29 cellular contexts compared by ENCODE assay signal in genomic region chr13:73993661-73994060, GRCh38.
DNase-seq lines count a peak whose midpoint lies in the region; ATAC-seq and TF ChIP-seq lines count a peak whose summit lies in the region.
"Had no signal": no experiment of that assay in that cellular context is flagged by ENCODE, and none has a peak within 500 bp of the region (broad histone marks: within the 10 kb centered on the region; RNA-seq: fewer than 3 reads in every experiment).

No MANE protein-coding gene starts in this region.

- peaks cover 97% of the 10 kb centered on the region for H3K79me2 ChIP-seq in osteoblast (ENCODE audit: insufficient read depth, low read length)

- TF ChIP-seq EP300 in stomach (IDR thresholded peaks at IDR 0.05) = no peak

- TF ChIP-seq POLR2A in stomach (IDR thresholded peaks at IDR 0.05) = no peak

- POLR2A ChIA-PET in naive thymus-derived CD4-positive, alpha-beta T cell (lab: Charles Lee) = interaction anchor here (0.6 to 1.2 kb wide), 2 partner anchors 154 to 271 kb away, joined by 3 to 4 read pairs; no protein-coding TSS in a partner anchor

- no peaks in the 10 kb centered on the region for H3K36me3 ChIP-seq in naive thymus-derived CD4-positive, alpha-beta T cell (ENCODE audit: control insufficient read depth in 2 of 3, insufficient read depth in 3 of 3, low read length in 3 of 3)
- H3K36me3 ChIP-seq in stomach (no peaks in the 10 kb centered on the region), osteoblast (ENCODE audit: insufficient read depth, low read length) (peaks cover 20% of the 10 kb centered on the region)
- H3K36me3 ChIP-seq: neutrophil, prostate gland, sigmoid colon had no signal

- H3K27ac ChIP-seq in naive thymus-derived CD4-positive, alpha-beta T cell (ENCODE audit: low read depth, low read length) = no peak overlapping the region
- H3K27ac ChIP-seq in coronary artery (no peak overlapping the region), stomach (no peak overlapping the region), osteoblast (ENCODE audit: low read depth, low read length) (no peak overlapping the region)
- H3K27ac ChIP-seq: 22Rv1, body of pancreas, dorsolateral prefrontal cortex, gastroesophageal sphincter, hepatocyte, neutrophil, prostate gland, sigmoid colon, testis had no signal

- CTCF ChIA-PET in naive thymus-derived CD4-positive, alpha-beta T cell (lab: Charles Lee) = no interaction called here

- H3K4me3 Mint-ChIP-seq in IgD-negative memory B cell = no peak overlapping the region
- H3K4me3 Mint-ChIP-seq in naive thymus-derived CD4-positive, alpha-beta T cell = no peak overlapping the region
- H3K4me3 Mint-ChIP-seq: CD14-positive monocyte; stimulated activated naive B cell treated with anti-CD40 and anti-IgM and Interleukin-4, amounts not matched to agents 10 μg/mL and 1 μg/mL and 100 μg/mL, for 72 hours had no signal

- intact Hi-C loops in naive thymus-derived CD4-positive, alpha-beta T cell (cut with micrococcal nuclease) = loop anchor here in 1 of 2 donors (2.0 kb wide), 1 partner anchor 13 kb away; no protein-coding TSS in a partner anchor
- intact Hi-C loops in stomach (cut with DNase I; ENCODE audit: low total_unique reads) = no loop called here

- H3K27me3 Mint-ChIP-seq in IgD-negative memory B cell = no peaks in the 10 kb centered on the region
- H3K27me3 Mint-ChIP-seq in naive thymus-derived CD4-positive, alpha-beta T cell = no peaks in the 10 kb centered on the region
- H3K27me3 Mint-ChIP-seq: stimulated activated naive B cell treated with anti-CD40 and anti-IgM and Interleukin-4, amounts not matched to agents 10 μg/mL and 1 μg/mL and 100 μg/mL, for 72 hours had no signal

- TF ChIP-seq CTCF in coronary artery (IDR thresholded peaks at IDR 0.05) = no peak
- TF ChIP-seq CTCF in stomach (IDR thresholded peaks at IDR 0.05) = no peak
- no peak for TF ChIP-seq CTCF in osteoblast (IDR thresholded peaks at IDR 0.05; ENCODE audit: extremely low read depth, low read depth, low read length)

- peaks cover 33 to 59% (median 55%) of the 10 kb centered on the region in 3 donors for H3K4me1 Mint-ChIP-seq in IgD-negative memory B cell
- peaks cover 14 to 88% (median 76%) of the 10 kb centered on the region in 7 donors for H3K4me1 Mint-ChIP-seq in naive thymus-derived CD4-positive, alpha-beta T cell
- H3K4me1 Mint-ChIP-seq: CD14-positive monocyte had no signal

- H4K20me1 ChIP-seq in osteoblast (ENCODE audit: insufficient read depth, low read length) = peaks cover 7% of the 10 kb centered on the region

- H3K4me3 ChIP-seq in naive thymus-derived CD4-positive, alpha-beta T cell (ENCODE audit: low read length) = no peak overlapping the region
- no peak overlapping the region for H3K4me3 ChIP-seq in coronary artery
- H3K4me3 ChIP-seq in stomach = no peak overlapping the region
- no peak overlapping the region for H3K4me3 ChIP-seq in osteoblast (ENCODE audit: insufficient read depth, low read length)
- H3K4me3 ChIP-seq: body of pancreas, dorsolateral prefrontal cortex, gastroesophageal sphincter, hepatocyte, K562, prostate gland, sigmoid colon, testis had no signal

- H3K27ac Mint-ChIP-seq in IgD-negative memory B cell = peak overlapping the region in 2 of 3 donors; percentile 0 to 2
- H3K27ac Mint-ChIP-seq in naive thymus-derived CD4-positive, alpha-beta T cell = peak overlapping the region in 5 of 9 donors; percentile 5 to 44 (median 19)
- H3K27ac Mint-ChIP-seq: CD14-positive monocyte; stimulated activated naive B cell treated with anti-CD40 and anti-IgM and Interleukin-4, amounts not matched to agents 10 μg/mL and 1 μg/mL and 100 μg/mL, for 72 hours had no signal

- H3K4me1 ChIP-seq in naive thymus-derived CD4-positive, alpha-beta T cell (ENCODE audit: control insufficient read depth in 2 of 2, insufficient read depth in 2 of 2, low read length in 2 of 2) = peaks cover 9 to 18% of the 10 kb centered on the region in 2 donors
- H3K4me1 ChIP-seq in stomach (peaks cover 0 to 16% (median 0%) of the 10 kb centered on the region in 4 donors), osteoblast (ENCODE audit: insufficient read depth, low read length) (no peaks in the 10 kb centered on the region)
- H3K4me1 ChIP-seq: body of pancreas, prostate gland, testis had no signal

- DNase-seq in NCI-H1092 treated with DMSO at 0.1 percent for 48 hours (lab: John Stamatoyannopoulos, UW) (peak; percentile 56), NCI-H1092 (lab: John Stamatoyannopoulos, UW) (no peak), NCI-H82 treated with DMSO at 0.1 percent for 48 hours (lab: John Stamatoyannopoulos, UW; ENCODE audit: unreplicated experiment) (peak; percentile 7), coronary artery (ENCODE audit: low spot score) (no peak), stomach (no peak), osteoblast (ENCODE audit: insufficient read length, low spot score, missing footprints) (no peak)
- DNase-seq in naive thymus-derived CD4-positive, alpha-beta T cell = no peak
- DNase-seq: activated CD4-positive, alpha-beta T cell treated with anti-CD3 and anti-CD28 coated beads for 4 hours; activated gamma-delta T cell; activated T-cell treated with anti-CD3 and anti-CD28 coated beads, Interleukin-2, amount 50 U/mL, for 1 hour; body of pancreas; dorsolateral prefrontal cortex; MM.1S; NCI-H1417 treated with DMSO at 0.1 percent for 48 hours; NCI-H774; OCI-M1; sigmoid colon; SK-N-SH; stimulated activated CD4-positive, alpha-beta T cell treated with anti-CD3 and anti-CD28 coated beads, Interleukin-4, amount 100 ng/mL, for 4 hours; stimulated activated naive B cell treated with anti-CD40 and anti-IgM and Interleukin-4, amounts not matched to agents 10 μg/mL and 1 μg/mL and 100 μg/mL, for 72 hours; testis had no signal

- no peaks in the 10 kb centered on the region for H3K9me3 ChIP-seq in naive thymus-derived CD4-positive, alpha-beta T cell (ENCODE audit: control insufficient read depth in 2 of 3, low read length in 3 of 3)
- H3K9me3 ChIP-seq in stomach = no peaks in the 10 kb centered on the region
- no peaks in the 10 kb centered on the region for H3K9me3 ChIP-seq in osteoblast (ENCODE audit: low read depth, low read length)
- H3K9me3 ChIP-seq: body of pancreas, gastroesophageal sphincter, neutrophil, prostate gland, sigmoid colon, SK-N-SH, testis had no signal

- H3K9me3 Mint-ChIP-seq in IgD-negative memory B cell = no peaks in the 10 kb centered on the region
- H3K9me3 Mint-ChIP-seq in naive thymus-derived CD4-positive, alpha-beta T cell = peaks cover 0 to 3% (median 0%) of the 10 kb centered on the region in 11 donors
- H3K9me3 Mint-ChIP-seq: stimulated activated naive B cell treated with anti-CD40 and anti-IgM and Interleukin-4, amounts not matched to agents 10 μg/mL and 1 μg/mL and 100 μg/mL, for 72 hours had no signal

- H3K4me2 ChIP-seq in osteoblast (ENCODE audit: insufficient read depth, low read length) = no peak overlapping the region
- H3K4me2 ChIP-seq: hepatocyte, SK-N-SH had no signal

- H3K36me3 Mint-ChIP-seq in IgD-negative memory B cell = peaks cover 5% of the 10 kb centered on the region
- H3K36me3 Mint-ChIP-seq in naive thymus-derived CD4-positive, alpha-beta T cell = peaks cover 19 to 47% (median 30%) of the 10 kb centered on the region in 5 donors
- H3K36me3 Mint-ChIP-seq: CD14-positive monocyte had no signal

- H2AFZ ChIP-seq in osteoblast (ENCODE audit: low read length) = no peak overlapping the region
- H2AFZ ChIP-seq: hepatocyte had no signal

- H3K27me3 ChIP-seq in naive thymus-derived CD4-positive, alpha-beta T cell (ENCODE audit: control insufficient read depth in 2 of 2, insufficient read depth in 2 of 2, low read length in 2 of 2) = no peaks in the 10 kb centered on the region
- H3K27me3 ChIP-seq in stomach (no peaks in the 10 kb centered on the region), osteoblast (ENCODE audit: insufficient read depth, low read length) (no peaks in the 10 kb centered on the region)
- H3K27me3 ChIP-seq: body of pancreas, dorsolateral prefrontal cortex, gastroesophageal sphincter, hepatocyte, neutrophil, sigmoid colon, testis had no signal

- no peak for ATAC-seq in naive thymus-derived CD4-positive, alpha-beta T cell
- ATAC-seq: body of pancreas; gastroesophageal sphincter; K562; stimulated activated naive B cell treated with anti-CD40 and anti-IgM and Interleukin-4, amounts not matched to agents 10 μg/mL and 1 μg/mL and 100 μg/mL, for 72 hours had no signal

Comparison
In these comparisons a context has a peak if more than half of its experiments do, and no peak if none do; other contexts are left out.
1. DNase-seq: peak in NCI-H1092 treated with DMSO at 0.1 percent for 48 hours (single experiment) and NCI-H82 treated with DMSO at 0.1 percent for 48 hours (single experiment); none in NCI-H1092 (single experiment), naive thymus-derived CD4-positive, alpha-beta T cell (0 of 9), coronary artery (single experiment), stomach (single experiment) and osteoblast (single experiment).